ENCODE assay signal across 30 cellular contexts in the genomic region with DNA sequence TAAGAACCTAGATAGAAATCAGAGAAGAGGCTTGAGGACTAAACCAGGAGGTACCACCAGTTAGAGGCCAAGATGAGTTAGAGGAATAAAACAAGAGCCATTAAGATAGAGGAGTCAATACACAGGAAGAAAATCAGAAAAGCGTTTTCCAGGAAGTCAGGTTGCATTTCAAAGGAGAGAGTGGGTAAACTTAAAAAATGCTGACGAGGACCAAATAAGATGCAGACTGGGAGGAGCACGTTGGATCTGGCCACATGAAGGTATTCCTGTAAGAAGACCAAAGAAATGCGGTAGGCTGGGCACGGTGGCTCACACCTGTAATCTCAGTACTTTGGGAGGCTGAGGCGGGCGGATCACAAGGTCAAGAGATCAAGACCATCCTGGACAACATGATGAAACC.
"Had no signal": no experiment of that assay in that cellular context is flagged by ENCODE, and none has a peak within 500 bp of the region (broad histone marks: within the 10 kb centered on the region; RNA-seq: fewer than 3 reads in every experiment).

No MANE protein-coding gene starts in this region.

- H3K4me3 ChIP-seq: ascending aorta, cardiac muscle cell had no signal

- DNase-seq: activated B cell treated with CpG ODN at 0.5 μM for 24 hours; activated CD4-positive, alpha-beta memory T cell treated with anti-CD3 and anti-CD28 coated beads for 36 hours; activated CD4-positive, alpha-beta T cell treated with anti-CD3 and anti-CD28 coated beads for 4 hours; activated CD4-positive, alpha-beta T cell treated with anti-CD3 and anti-CD28 coated beads, Interleukin-2, amount 10 ng/mL, durations not matched to agents 24 days and 14 days; activated CD4-positive, alpha-beta T cell treated with anti-CD3 and anti-CD28 coated beads, Interleukin-2, amount 50 U/mL, for 1 hour; activated CD4-positive, alpha-beta T cell treated with anti-CD3 and anti-CD28 coated beads, Interleukin-2, amount 50 U/mL, for 4 hours; activated CD4-positive, CD25-positive, alpha-beta regulatory T cell treated with anti-CD3 and anti-CD28 coated beads, Interleukin-2, amount 50 U/mL, for 72 hours; activated CD8-positive, alpha-beta memory T cell treated with anti-CD3 and anti-CD28 coated beads, Interleukin-2, amount 50 U/mL, for 4 hours; activated CD8-positive, alpha-beta T cell treated with anti-CD3 and anti-CD28 coated beads for 36 hours; activated effector memory CD4-positive, alpha-beta T cell treated with Interleukin-2 at 50 U/mL for 16 hours; activated gamma-delta T cell; activated naive CD4-positive, alpha-beta T cell treated with anti-CD3 and anti-CD28 coated beads, Interleukin-2, amount 10 ng/mL, durations not matched to agents 7 days and 5 days; activated naive CD4-positive, alpha-beta T cell treated with Interleukin-2 at 50 U/mL for 16 hours; activated naive CD8-positive, alpha-beta T cell treated with anti-CD3 and anti-CD28 coated beads, Interleukin-2, amount 10 ng/mL, durations not matched to agents 7 days and 5 days; activated naive CD8-positive, alpha-beta T cell treated with anti-CD3 and anti-CD28 coated beads, Interleukin-2, amount 50 U/mL, for 24 hours; activated T-cell treated with anti-CD3 and anti-CD28 coated beads for 4 hours; activated T-cell treated with anti-CD3 and anti-CD28 coated beads, Interleukin-2, amount 50 U/mL, for 1 hour; activated T-cell treated with anti-CD3 and anti-CD28 coated beads, Interleukin-2, amount 50 U/mL, for 48 hours; amygdala; anterior cingulate cortex; caudate nucleus; cerebellar nuclear complex; T-helper 1 cell; T-helper 2 cell; T-helper 9 cell had no signal

- H3K36me3 ChIP-seq: ascending aorta, cardiac muscle cell had no signal

- H3K27ac ChIP-seq: ascending aorta, cardiac muscle cell, VCaP had no signal

- ATAC-seq: activated CD8-positive, alpha-beta T cell treated with anti-CD3 and anti-CD28 coated beads for 36 hours; activated naive CD8-positive, alpha-beta T cell treated with anti-CD3 and anti-CD28 coated beads, Interleukin-2, amount 50 U/mL, for 24 hours had no signal

- FAIRE-seq: bronchial epithelial cell, TTC549 had no signal

- H3K27me3 ChIP-seq: ascending aorta, cardiac muscle cell had no signal

- H3K4me1 ChIP-seq: ascending aorta had no signal

- H3K9me3 ChIP-seq: ascending aorta had no signal
